ENCODE assay signal across 19 cellular contexts in the genomic region with DNA sequence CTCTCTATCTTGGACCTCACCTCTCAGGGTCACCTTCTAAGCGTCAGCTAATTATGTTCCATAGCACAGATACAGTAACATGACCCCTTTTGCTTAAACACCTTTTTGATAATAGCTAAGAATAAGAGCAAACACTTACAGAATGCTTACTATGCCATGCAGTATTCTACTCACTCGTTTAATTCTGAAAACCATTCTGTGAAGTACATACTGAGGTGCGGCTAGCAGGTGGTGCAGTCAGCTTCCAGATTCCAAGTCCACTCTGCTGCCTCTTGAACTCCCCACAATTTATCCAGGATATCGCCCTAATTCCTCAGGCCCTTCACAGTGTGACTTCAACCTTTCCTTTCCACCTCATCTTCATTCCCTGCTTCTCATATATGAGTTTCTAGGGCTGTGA.
"Had no signal": no experiment of that assay in that cellular context is flagged by ENCODE, and none has a peak within 500 bp of the region (broad histone marks: within the 10 kb centered on the region; RNA-seq: fewer than 3 reads in every experiment).

No MANE protein-coding gene starts in this region.

- DNase-seq: effector CD4-positive, alpha-beta T cell; endodermal cell; foreskin melanocyte; heart left ventricle; hippocampal formation; left colon; mucosa of descending colon; naive thymus-derived CD8-positive, alpha-beta T cell; posterior cingulate gyrus; spleen; stimulated activated CD4-positive, alpha-beta T cell treated with anti-CD3 and anti-CD28 coated beads, Interleukin-15, amount 100 ng/mL, for 24 hours; stimulated activated CD4-positive, alpha-beta T cell treated with anti-CD3 and anti-CD28 coated beads, Interleukin-1b, Interleukin-23, amount 100 ng/mL, for 48 hours; stimulated activated CD4-positive, alpha-beta T cell treated with anti-CD3 and anti-CD28 coated beads, Interleukin-4, amount 100 ng/mL, for 24 hours; stimulated activated naive B cell treated with anti-CD40 and anti-IgM and Interleukin-4, amounts not matched to agents 10 μg/mL and 1 μg/mL and 100 μg/mL, for 72 hours; trophoblast cell; uterus had no signal

- H3K4me3 Mint-ChIP-seq: endodermal cell; naive thymus-derived CD8-positive, alpha-beta T cell; neural crest cell; stimulated activated naive B cell treated with anti-CD40 and anti-IgM and Interleukin-4, amounts not matched to agents 10 μg/mL and 1 μg/mL and 100 μg/mL, for 72 hours had no signal

- H3K27me3 Mint-ChIP-seq: naive thymus-derived CD8-positive, alpha-beta T cell; stimulated activated naive B cell treated with anti-CD40 and anti-IgM and Interleukin-4, amounts not matched to agents 10 μg/mL and 1 μg/mL and 100 μg/mL, for 72 hours had no signal

- H3K4me1 Mint-ChIP-seq: neural crest cell had no signal

- H3K27ac ChIP-seq: coronary artery, heart left ventricle, spleen, uterus had no signal

- ATAC-seq: heart left ventricle; left colon; mucosa of descending colon; naive thymus-derived CD8-positive, alpha-beta T cell; sciatic nerve; stimulated activated naive B cell treated with anti-CD40 and anti-IgM and Interleukin-4, amounts not matched to agents 10 μg/mL and 1 μg/mL and 100 μg/mL, for 72 hours had no signal

- H3K9me3 Mint-ChIP-seq: naive thymus-derived CD8-positive, alpha-beta T cell; neural crest cell; stimulated activated naive B cell treated with anti-CD40 and anti-IgM and Interleukin-4, amounts not matched to agents 10 μg/mL and 1 μg/mL and 100 μg/mL, for 72 hours had no signal

- H3K27ac Mint-ChIP-seq: endodermal cell; stimulated activated naive B cell treated with anti-CD40 and anti-IgM and Interleukin-4, amounts not matched to agents 10 μg/mL and 1 μg/mL and 100 μg/mL, for 72 hours had no signal
